ENCODE assay signal across 1 cellular context in the genomic region with DNA sequence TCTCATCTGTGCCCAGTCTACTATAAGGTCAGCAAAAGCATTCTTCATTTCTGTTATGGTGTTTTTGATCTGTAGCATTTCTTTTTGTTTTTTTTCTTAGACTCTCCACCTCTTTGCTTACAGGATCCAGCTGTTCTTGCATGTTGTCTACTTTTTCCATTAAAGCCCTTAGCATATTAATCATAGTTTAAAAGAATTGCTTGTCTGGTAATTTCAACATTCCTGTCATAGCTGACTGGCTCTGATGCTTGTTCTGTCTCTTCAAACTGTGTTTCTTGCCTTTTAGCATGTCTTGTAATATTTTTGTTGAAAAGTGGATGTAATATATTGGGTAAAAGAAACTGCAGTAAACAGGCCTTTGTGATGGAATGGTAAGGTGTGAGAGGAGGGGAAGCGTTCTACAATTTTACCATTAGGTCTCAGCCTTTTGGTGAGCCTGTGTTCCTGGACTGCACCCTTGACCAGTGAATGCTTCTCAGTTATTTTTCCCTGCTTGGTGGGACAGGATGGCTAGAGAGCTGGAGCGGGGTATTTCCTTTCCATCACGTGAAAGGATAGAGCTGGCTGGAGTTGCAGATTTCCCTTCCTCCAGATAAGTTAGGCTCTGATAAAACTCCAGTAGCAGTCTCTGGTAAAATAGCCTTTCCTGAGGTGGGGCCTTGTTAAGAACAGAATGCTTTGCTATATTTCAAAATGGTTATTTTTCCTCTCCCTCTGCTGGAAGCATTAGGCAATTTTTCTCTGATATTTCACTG.
TF ChIP-seq lines count a peak whose summit lies in the region.

No MANE protein-coding gene starts in this region.

TF ChIP-seq in IMR-90, 13 proteins besides CTCF, POLR2A, EP300 and RAD21 (continued from another document):
- TF ChIP-seq MAZ (IDR thresholded peaks at IDR 0.05; ENCODE audit: borderline replicate concordance, low read depth, low read length) (no peak), SMC3 (IDR thresholded peaks at IDR 0.05; ENCODE audit: low read depth, low read length) (no peak), CHD1 (IDR thresholded peaks at IDR 0.05; ENCODE audit: low read depth, low read length) (no peak), NFE2L2 (IDR thresholded peaks at IDR 0.05; ENCODE audit: low read depth, low read length) (no peak), RCOR1 (IDR thresholded peaks at IDR 0.05; ENCODE audit: insufficient replicate concordance, low read length) (no peak), MXI1 (IDR thresholded peaks at IDR 0.05; ENCODE audit: borderline replicate concordance, low read depth, low read length) (no peak), RFX5 (IDR thresholded peaks at IDR 0.05; ENCODE audit: low read depth, low read length) (no peak), MAFK (IDR thresholded peaks at IDR 0.05; ENCODE audit: low read depth, low read length) (no peak)
- TF ChIP-seq, protein P1, sequence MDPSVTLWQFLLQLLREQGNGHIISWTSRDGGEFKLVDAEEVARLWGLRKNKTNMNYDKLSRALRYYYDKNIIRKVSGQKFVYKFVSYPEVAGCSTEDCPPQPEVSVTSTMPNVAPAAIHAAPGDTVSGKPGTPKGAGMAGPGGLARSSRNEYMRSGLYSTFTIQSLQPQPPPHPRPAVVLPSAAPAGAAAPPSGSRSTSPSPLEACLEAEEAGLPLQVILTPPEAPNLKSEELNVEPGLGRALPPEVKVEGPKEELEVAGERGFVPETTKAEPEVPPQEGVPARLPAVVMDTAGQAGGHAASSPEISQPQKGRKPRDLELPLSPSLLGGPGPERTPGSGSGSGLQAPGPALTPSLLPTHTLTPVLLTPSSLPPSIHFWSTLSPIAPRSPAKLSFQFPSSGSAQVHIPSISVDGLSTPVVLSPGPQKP (IDR thresholded peaks at IDR 0.05; ENCODE audit: borderline replicate concordance, low read depth, low read length): no peak
- TF ChIP-seq, protein P2, sequence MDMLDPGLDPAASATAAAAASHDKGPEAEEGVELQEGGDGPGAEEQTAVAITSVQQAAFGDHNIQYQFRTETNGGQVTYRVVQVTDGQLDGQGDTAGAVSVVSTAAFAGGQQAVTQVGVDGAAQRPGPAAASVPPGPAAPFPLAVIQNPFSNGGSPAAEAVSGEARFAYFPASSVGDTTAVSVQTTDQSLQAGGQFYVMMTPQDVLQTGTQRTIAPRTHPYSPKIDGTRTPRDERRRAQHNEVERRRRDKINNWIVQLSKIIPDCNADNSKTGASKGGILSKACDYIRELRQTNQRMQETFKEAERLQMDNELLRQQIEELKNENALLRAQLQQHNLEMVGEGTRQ (IDR thresholded peaks at IDR 0.05; ENCODE audit: low read depth, low read length): no peak
TF ChIP-seq in IMR-90: peak in this region for 0.
